Comparison of ENCODE assay signal across 1 cellular context in genomic region chr1:58755468-58755872, GRCh38.
TF ChIP-seq lines count a peak whose summit lies in the region.

No MANE protein-coding gene starts in this region.

TF ChIP-seq in HepG2, 621 proteins besides CTCF, POLR2A, EP300 and RAD21 (continued from another document and continues in another):
- 0 out of 2 replicates have a peak, but pooled peaks have one; percentile 27 for TF ChIP-seq ZNF281 (CRISPR knock-in tag; IDR thresholded peaks at IDR 0.05; ENCODE audit: borderline replicate concordance)
- 0 out of 2 replicates have a peak, but pooled peaks have one; percentile 29 for TF ChIP-seq ZNF639 (CRISPR knock-in tag; conservative IDR thresholded peaks at IDR 0.05)
- TF ChIP-seq ZNF280D (CRISPR knock-in tag; IDR thresholded peaks at IDR 0.05), result peak; percentile 39; the same call in 1 of the 2 replicates
- TF ChIP-seq HDAC6 (IDR thresholded peaks at IDR 0.05; ENCODE audit: low read depth, low read length), result no peak
- TF ChIP-seq MTF1 (CRISPR knock-in tag; IDR thresholded peaks at IDR 0.05), result no peak
- TF ChIP-seq NAIF1 (CRISPR knock-in tag; IDR thresholded peaks at IDR 0.05; ENCODE audit: borderline replicate concordance), result no peak
- TF ChIP-seq NR2F6 (IDR thresholded peaks at IDR 0.05), result no peak
- TF ChIP-seq NR2F6 (CRISPR knock-in tag; IDR thresholded peaks at IDR 0.05), result peak; percentile 58
- TF ChIP-seq ZNF44 (CRISPR knock-in tag; IDR thresholded peaks at IDR 0.05), result no peak
- no peak for TF ChIP-seq SIX1 (CRISPR knock-in tag; IDR thresholded peaks at IDR 0.05; ENCODE audit: borderline replicate concordance)
- no peak for TF ChIP-seq ZNF432 (CRISPR knock-in tag; IDR thresholded peaks at IDR 0.05; ENCODE audit: borderline replicate concordance)
- TF ChIP-seq ISX (CRISPR knock-in tag; conservative IDR thresholded peaks at IDR 0.05), result no peak
- 0 out of 2 replicates have a peak, but pooled peaks have one; percentile 46 for TF ChIP-seq ZSCAN12 (CRISPR knock-in tag; IDR thresholded peaks at IDR 0.05)
- TF ChIP-seq HOXA3 (CRISPR knock-in tag; IDR thresholded peaks at IDR 0.05), result peak; percentile 68; the same call in 1 of the 2 replicates
- TF ChIP-seq MEF2D (CRISPR knock-in tag; IDR thresholded peaks at IDR 0.05), result peak; percentile 51; the same call in 1 of the 2 replicates
- peak; percentile 74; the same call in 1 of the 2 replicates for TF ChIP-seq KDM5B (CRISPR knock-in tag; IDR thresholded peaks at IDR 0.05; ENCODE audit: borderline replicate concordance)
- no peak for TF ChIP-seq PLRG1 (conservative IDR thresholded peaks at IDR 0.05)
- TF ChIP-seq TBL1XR1 (IDR thresholded peaks at IDR 0.05; ENCODE audit: borderline replicate concordance, low read length, partially characterized antibody), result no peak
- TF ChIP-seq FOXC1 (CRISPR knock-in tag; IDR thresholded peaks at IDR 0.05; ENCODE audit: borderline replicate concordance), result peak; percentile 41; the same call in 1 of the 2 replicates
- peak; percentile 69; the same call in 1 of the 2 replicates for TF ChIP-seq ZNF691 (CRISPR knock-in tag; IDR thresholded peaks at IDR 0.05; ENCODE audit: borderline replicate concordance, low read depth)
- no peak for TF ChIP-seq ZNF263 (CRISPR knock-in tag; IDR thresholded peaks at IDR 0.05)
- TF ChIP-seq TRIM22 (IDR thresholded peaks at IDR 0.05), result no peak
- TF ChIP-seq ZNF709 (CRISPR knock-in tag; IDR thresholded peaks at IDR 0.05), result no peak
- peak; percentile 96 for TF ChIP-seq JUND (CRISPR knock-in tag; IDR thresholded peaks at IDR 0.05)
- peak; percentile 65; the same call in 1 of the 3 replicates for TF ChIP-seq MXI1 (IDR thresholded peaks at IDR 0.05; ENCODE audit: borderline replicate concordance, low read depth, low read length)
- 0 out of 2 replicates have a peak, but pooled peaks have one; percentile 42 for TF ChIP-seq ZSCAN31 (CRISPR knock-in tag; IDR thresholded peaks at IDR 0.05; ENCODE audit: low read depth)
- no peak for TF ChIP-seq KAT7 (CRISPR knock-in tag; IDR thresholded peaks at IDR 0.05; ENCODE audit: borderline replicate concordance)
- peak; percentile 97 for TF ChIP-seq ZBTB38 (CRISPR knock-in tag; IDR thresholded peaks at IDR 0.05)
- TF ChIP-seq ZNF800 (CRISPR knock-in tag; IDR thresholded peaks at IDR 0.05), result no peak
- TF ChIP-seq RFX5 (IDR thresholded peaks at IDR 0.05; ENCODE audit: low read depth, low read length), result no peak
- TF ChIP-seq REXO4 (CRISPR knock-in tag; IDR thresholded peaks at IDR 0.05; ENCODE audit: borderline replicate concordance), result no peak
- 0 out of 2 replicates have a peak, but pooled peaks have one; percentile 52 for TF ChIP-seq FOXP4 (CRISPR knock-in tag; IDR thresholded peaks at IDR 0.05)
- TF ChIP-seq ZFP36L2 (CRISPR knock-in tag; IDR thresholded peaks at IDR 0.05), result no peak
- no peak for TF ChIP-seq EED (CRISPR knock-in tag; IDR thresholded peaks at IDR 0.05)
- peak; percentile 89 for TF ChIP-seq IKZF5 (CRISPR knock-in tag; IDR thresholded peaks at IDR 0.05)
- no peak for TF ChIP-seq REST (IDR thresholded peaks at IDR 0.05; ENCODE audit: borderline replicate concordance in 1 of 2, low read depth in 1 of 2, low read length in 2 of 2)
- peak; percentile 90 for TF ChIP-seq TFDP1 (CRISPR knock-in tag; IDR thresholded peaks at IDR 0.05; ENCODE audit: borderline replicate concordance)
- TF ChIP-seq SMAD9 (CRISPR knock-in tag; IDR thresholded peaks at IDR 0.05), result no peak
- no peak for TF ChIP-seq ZNF121 (CRISPR knock-in tag; IDR thresholded peaks at IDR 0.05)
- TF ChIP-seq ETV5 (CRISPR knock-in tag; IDR thresholded peaks at IDR 0.05; ENCODE audit: borderline replicate concordance), result peak; percentile 99
